1 cellular context compared by ENCODE assay signal in genomic region chr16:89261691-89262563, GRCh38.
TF ChIP-seq lines count a peak whose summit lies in the region.

No MANE protein-coding gene starts in this region.

TF ChIP-seq in H1, 55 proteins besides CTCF, POLR2A, EP300 and RAD21 (continued from another document):
- no peak for TF ChIP-seq SUZ12 (IDR thresholded peaks at IDR 0.05; ENCODE audit: low read length)
- no peak for TF ChIP-seq CBX5 (IDR thresholded peaks at IDR 0.05; ENCODE audit: low read depth, low read length)
- TF ChIP-seq ASH2L (IDR thresholded peaks at IDR 0.05; ENCODE audit: low read length): no peak
- TF ChIP-seq RFX5 (IDR thresholded peaks at IDR 0.05; ENCODE audit: borderline replicate concordance, low read depth, low read length): no peak
- no peak for TF ChIP-seq SP4 (IDR thresholded peaks at IDR 0.05; ENCODE audit: low read length)
